In genomic region chr6:116876635-116877611, GRCh38 we compare ENCODE assay signal across 1 cellular context.
TF ChIP-seq lines count a peak whose summit lies in the region.

A gene with protein sequence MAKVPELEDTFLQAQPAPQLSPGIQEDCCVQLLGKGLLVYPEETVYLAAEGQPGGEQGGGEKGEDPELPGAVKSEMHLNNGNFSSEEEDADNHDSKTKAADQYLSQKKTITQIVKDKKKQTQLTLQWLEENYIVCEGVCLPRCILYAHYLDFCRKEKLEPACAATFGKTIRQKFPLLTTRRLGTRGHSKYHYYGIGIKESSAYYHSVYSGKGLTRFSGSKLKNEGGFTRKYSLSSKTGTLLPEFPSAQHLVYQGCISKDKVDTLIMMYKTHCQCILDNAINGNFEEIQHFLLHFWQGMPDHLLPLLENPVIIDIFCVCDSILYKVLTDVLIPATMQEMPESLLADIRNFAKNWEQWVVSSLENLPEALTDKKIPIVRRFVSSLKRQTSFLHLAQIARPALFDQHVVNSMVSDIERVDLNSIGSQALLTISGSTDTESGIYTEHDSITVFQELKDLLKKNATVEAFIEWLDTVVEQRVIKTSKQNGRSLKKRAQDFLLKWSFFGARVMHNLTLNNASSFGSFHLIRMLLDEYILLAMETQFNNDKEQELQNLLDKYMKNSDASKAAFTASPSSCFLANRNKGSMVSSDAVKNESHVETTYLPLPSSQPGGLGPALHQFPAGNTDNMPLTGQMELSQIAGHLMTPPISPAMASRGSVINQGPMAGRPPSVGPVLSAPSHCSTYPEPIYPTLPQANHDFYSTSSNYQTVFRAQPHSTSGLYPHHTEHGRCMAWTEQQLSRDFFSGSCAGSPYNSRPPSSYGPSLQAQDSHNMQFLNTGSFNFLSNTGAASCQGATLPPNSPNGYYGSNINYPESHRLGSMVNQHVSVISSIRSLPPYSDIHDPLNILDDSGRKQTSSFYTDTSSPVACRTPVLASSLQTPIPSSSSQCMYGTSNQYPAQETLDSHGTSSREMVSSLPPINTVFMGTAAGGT (plus strand): TSS chr6:116877242. CDS start chr6:116877276, 34 bp downstream.

TF ChIP-seq in A549, 52 proteins besides CTCF, POLR2A, EP300 and RAD21 (continued from another document):
- TF ChIP-seq ZFP36 (IDR thresholded peaks at IDR 0.05; ENCODE audit: borderline replicate concordance, partially characterized antibody) (no peak), GATA3 (IDR thresholded peaks at IDR 0.05; ENCODE audit: borderline replicate concordance) (no peak), KDM1A (IDR thresholded peaks at IDR 0.05; ENCODE audit: low read depth) (no peak), ZNF302 (CRISPR knock-in tag; IDR thresholded peaks at IDR 0.05) (no peak)
- TF ChIP-seq, protein P1, sequence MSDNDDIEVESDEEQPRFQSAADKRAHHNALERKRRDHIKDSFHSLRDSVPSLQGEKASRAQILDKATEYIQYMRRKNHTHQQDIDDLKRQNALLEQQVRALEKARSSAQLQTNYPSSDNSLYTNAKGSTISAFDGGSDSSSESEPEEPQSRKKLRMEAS (IDR thresholded peaks at IDR 0.05), result no peak
TF ChIP-seq in A549: peak in this region for 0.
